In the genomic region with DNA sequence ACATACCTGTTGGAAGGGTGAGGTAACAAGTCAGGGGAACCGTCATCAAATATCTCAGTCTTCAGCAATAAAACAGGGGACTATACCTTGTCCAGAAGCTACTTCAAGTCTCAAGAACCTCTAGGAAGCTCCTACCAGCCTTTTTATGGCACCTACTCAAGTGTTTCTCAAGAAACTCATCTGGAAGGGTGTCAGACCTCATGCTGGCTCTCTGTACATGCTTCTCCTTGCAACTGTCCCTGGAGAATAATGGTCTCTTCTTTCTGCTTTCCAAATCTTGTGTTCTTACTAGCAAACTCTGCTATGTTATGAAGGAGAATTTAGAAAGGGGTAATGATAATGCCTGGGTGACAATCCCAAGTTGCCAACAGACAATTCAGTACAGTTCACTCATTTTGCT, we compare ENCODE assay signal across 20 cellular contexts. TPM values are rescaled to one million over a fixed set of nuclear protein-coding genes. Genes with fewer than 3 reads are reported as not detected.
DNase-seq lines count a peak whose midpoint lies in the region; ATAC-seq, FAIRE-seq and TF ChIP-seq lines count a peak whose summit lies in the region.
"Had no signal": no experiment of that assay in that cellular context is flagged by ENCODE, and none has a peak within 500 bp of the region (broad histone marks: within the 10 kb centered on the region; RNA-seq: fewer than 3 reads in every experiment).

No MANE protein-coding gene starts in this region.

- H2BK15ac ChIP-seq in IMR-90 (ENCODE audit: low read depth, low read length) (0 out of 3 replicates have a peak overlapping the region, but pooled peaks have one; percentile 43), H1 (ENCODE audit: low read length) (no peak overlapping the region)

- TF ChIP-seq RAD21 in IMR-90 (IDR thresholded peaks at IDR 0.05; ENCODE audit: low read length) (no peak), H1 (IDR thresholded peaks at IDR 0.05 in 1 of 2, conservative IDR thresholded peaks at IDR 0.05 in 1 of 2; ENCODE audit: low read depth in 2 of 2, low read length in 2 of 2) (no peak)

- H3K4me2 ChIP-seq in IMR-90 (ENCODE audit: low read depth, low read length) = no peak overlapping the region; the same call in 1 of the 2 replicates
- H3K4me2 ChIP-seq in H1 (ENCODE audit: insufficient read depth in 1 of 2, low read depth in 2 of 2, low read length in 2 of 2) = no peak overlapping the region
- H3K4me2 ChIP-seq: A549 had no signal

- 0 out of 2 replicates have a peak, but pooled peaks cover 4% of the 10 kb centered on the region for H3K9me1 ChIP-seq in IMR-90 (ENCODE audit: insufficient read depth, low read length)

- peaks cover 8% of the 10 kb centered on the region for H3K4me1 Mint-ChIP-seq in WTC11
- H3K4me1 Mint-ChIP-seq: CD4-positive, CD25-positive, alpha-beta regulatory T cell had no signal

- DNase-seq in IMR-90 = no peak
- DNase-seq in H1 (ENCODE audit: low read depth in 1 of 2, low spot score in 2 of 2) = no peak
- DNase-seq in fibroblast of the aortic adventitia (ENCODE audit: low read depth) = peak; percentile 42
- no peak for DNase-seq in WTC11 (ENCODE audit: low spot score)
- DNase-seq in AG08395 (ENCODE audit: low spot score) = no peak
- DNase-seq: Calu3; CD4-positive, CD25-positive, alpha-beta regulatory T cell; DMS 273 treated with DMSO at 0.1 percent for 48 hours; DMS79; GOT3 had no signal

- H3K23ac ChIP-seq in IMR-90 (ENCODE audit: low read depth, low read length) (peak overlapping the region; percentile 14; the same call in 1 of the 2 replicates), H1 (ENCODE audit: insufficient read length) (no peak overlapping the region)

- H3K27ac ChIP-seq in IMR-90 (ENCODE audit: insufficient read depth, low read length) = no peak overlapping the region
- no peak overlapping the region for H3K27ac ChIP-seq in H1 (ENCODE audit: low read depth, low read length)
- H3K27ac ChIP-seq: A549; BLaER1 treated with 17β-estradiol and CSF1 and Interleukin-3, amounts not matched to agents 10 nM and 100 nM had no signal

- no peak overlapping the region for H4K91ac ChIP-seq in IMR-90 (ENCODE audit: insufficient read depth, low read depth, low read length)
- no peak overlapping the region for H4K91ac ChIP-seq in H1 (replicated peaks; ENCODE audit: insufficient read length, low read length)

- no peak overlapping the region for H3K9ac ChIP-seq in IMR-90 (ENCODE audit: low read depth, low read length)
- no peak overlapping the region for H3K9ac ChIP-seq in H1 (replicated peaks in 1 of 4; ENCODE audit: extremely low read depth in 1 of 4, low read depth in 3 of 4, low read length in 3 of 4)
- H3K9ac ChIP-seq: BLaER1 treated with 17β-estradiol and CSF1 and Interleukin-3, amounts not matched to agents 10 nM and 100 nM had no signal

- H2AFZ ChIP-seq in IMR-90 (replicated peaks; ENCODE audit: low read length, poor library complexity) (no peak overlapping the region), H1 (ENCODE audit: low read length) (no peak overlapping the region)

- no TSS peak for BruUV-seq in IMR-90 (replicated peaks; lab: Mats Ljungman, UMichigan)

- TF ChIP-seq CTCF in IMR-90 (conservative IDR thresholded peaks at IDR 0.05; ENCODE audit: low read depth, low read length) (no peak), H1 (IDR thresholded peaks at IDR 0.05; ENCODE audit: control extremely low read depth in 1 of 3, insufficient read depth in 1 of 3, low read depth in 1 of 3, low read length in 3 of 3) (no peak), fibroblast of the aortic adventitia (IDR thresholded peaks at IDR 0.05; ENCODE audit: insufficient read depth, low read length) (no peak), WTC11 (IDR thresholded peaks at IDR 0.05) (no peak)

- in situ Hi-C loops in IMR-90 (cut with MboI; ENCODE audit: low sequenced_read_pairs) = loop anchor here (5.0 kb wide), 1 partner anchor 39 kb away; no protein-coding TSS in a partner anchor

- H3K56ac ChIP-seq in IMR-90 (ENCODE audit: extremely low read depth, insufficient read depth, low read length) (no peak overlapping the region), H1 (replicated peaks; ENCODE audit: insufficient read length, low read depth, low read length) (no peak overlapping the region)

- H3K4ac ChIP-seq in IMR-90 (ENCODE audit: low read depth, low read length) = no peak overlapping the region
- no peak overlapping the region for H3K4ac ChIP-seq in H1 (replicated peaks; ENCODE audit: insufficient read length, low read depth, low read length)

- H3K9me3 Mint-ChIP-seq in WTC11 = peaks cover 6% of the 10 kb centered on the region

- no peak overlapping the region for H2AK9ac ChIP-seq in IMR-90 (replicated peaks; ENCODE audit: low read depth, low read length, poor library complexity)

- H4K20me1 ChIP-seq in IMR-90 (ENCODE audit: insufficient read depth, low read length) = no peaks in the 10 kb centered on the region
- H4K20me1 ChIP-seq in H1 (replicated peaks in 1 of 2; ENCODE audit: control insufficient read depth in 1 of 2, insufficient read depth in 2 of 2, low read length in 2 of 2) = no peaks in the 10 kb centered on the region
- H4K20me1 ChIP-seq: BLaER1 treated with 17β-estradiol and CSF1 and Interleukin-3, amounts not matched to agents 10 nM and 100 nM had no signal

- POLR2A ChIA-PET in IMR-90 (lab: Charles Lee; ENCODE audit: unreplicated experiment) = no interaction called here
- POLR2A ChIA-PET in H1 (lab: Charles Lee; ENCODE audit: partially characterized antibody) = interaction anchor here (1.0 kb wide), 1 partner anchor 9 kb away, joined by 3 read pairs; no protein-coding TSS in a partner anchor
- POLR2A ChIA-PET in WTC11 (lab: Charles Lee) = no interaction called here

- no peaks in the 10 kb centered on the region for H3K23me2 ChIP-seq in H1 (ENCODE audit: low read depth, low read length)

- H2BK20ac ChIP-seq in IMR-90 (ENCODE audit: low read depth, low read length) = no peak overlapping the region
- peak overlapping the region; percentile 53; the same call in 1 of the 2 replicates for H2BK20ac ChIP-seq in H1 (ENCODE audit: low read length)

- TF ChIP-seq POLR2A in IMR-90 (IDR thresholded peaks at IDR 0.05; ENCODE audit: low read depth, low read length) (no peak), H1 (IDR thresholded peaks at IDR 0.05; ENCODE audit: control extremely low read depth in 1 of 2, low read depth in 2 of 2, low read length in 2 of 2) (no peak)

- CTCF ChIA-PET in IMR-90 (lab: Yijun Ruan, JAX) = no interaction called here
- CTCF ChIA-PET in H1 (lab: Charles Lee; ENCODE audit: partially characterized antibody) = no interaction called here
- CTCF ChIA-PET in WTC11 (lab: Charles Lee) = no interaction called here

- H3K27me3 Mint-ChIP-seq in WTC11 (ENCODE audit: low read depth) = no peaks in the 10 kb centered on the region
- H3K27me3 Mint-ChIP-seq: CD4-positive, CD25-positive, alpha-beta regulatory T cell had no signal

- no peaks in the 10 kb centered on the region for H3K79me2 ChIP-seq in H1 (ENCODE audit: control insufficient read depth in 1 of 2, insufficient read depth in 2 of 2, low read length in 2 of 2)

- H2AK5ac ChIP-seq in IMR-90 (ENCODE audit: low read depth, low read length) = peak overlapping the region; percentile 23; the same call in 1 of the 2 replicates
- H2AK5ac ChIP-seq in H1 (ENCODE audit: low read depth, low read length) = no peak overlapping the region

- H3K4me3 Mint-ChIP-seq in WTC11 = no peak overlapping the region
- H3K4me3 Mint-ChIP-seq: CD4-positive, CD25-positive, alpha-beta regulatory T cell had no signal

- TF ChIP-seq EP300 in H1 (IDR thresholded peaks at IDR 0.05; ENCODE audit: borderline replicate concordance in 1 of 2, low read depth in 2 of 2, low read length in 2 of 2) = no peak

- H3K79me1 ChIP-seq in IMR-90 (ENCODE audit: low read depth in 1 of 2, low read length in 2 of 2) (no peaks in the 10 kb centered on the region), H1 (ENCODE audit: low read depth, low read length) (no peaks in the 10 kb centered on the region)

- H2BK120ac ChIP-seq in IMR-90 (ENCODE audit: low read depth, low read length) (peak overlapping the region; percentile 28; the same call in 1 of the 2 replicates), H1 (replicated peaks; ENCODE audit: low read depth, low read length) (no peak overlapping the region)

- H3K36me3 ChIP-seq in IMR-90 (ENCODE audit: control insufficient read depth, insufficient read depth, low read length) = no peaks in the 10 kb centered on the region
- H3K36me3 ChIP-seq in H1 (ENCODE audit: control insufficient read depth in 2 of 4, insufficient read depth in 4 of 4, low read length in 3 of 4) = no peaks in the 10 kb centered on the region
- H3K36me3 ChIP-seq: BLaER1 treated with 17β-estradiol and CSF1 and Interleukin-3, amounts not matched to agents 10 nM and 100 nM; HAP-1 had no signal

- dilution Hi-C loops in IMR-90 (cut with HindIII; ENCODE audit: low sequenced_read_pairs, unreplicated experiment) = no loop called here

- intact Hi-C loops in IMR-90 (cut with micrococcal nuclease) = no loop called here

- H4K5ac ChIP-seq in IMR-90 (ENCODE audit: low read depth, low read length) (no peak overlapping the region), H1 (ENCODE audit: insufficient read length, low read depth, low read length) (no peak overlapping the region)

- no CpG with 5 or more reads among the region's 1 CpG for WGBS in IMR-90 (ENCODE audit: extremely low coverage in 2 of 2, insufficient read length in 1 of 2), 2 experiments
- 85% methylated on average over 1 of the region's 1 CpG; no CpG with 5 or more reads in 1 of the 2 experiments for WGBS in H1 (ENCODE audit: extremely low coverage in 1 of 2, insufficient coverage in 1 of 2, insufficient read length in 1 of 2, insufficient replicate concordance in 2 of 2, low coverage in 1 of 2, low lambda C conversion rate in 2 of 2, missing lambda C conversion rate in 1 of 2), 2 experiments

- no peak for ATAC-seq in IMR-90 (ENCODE audit: low read depth)
- no peak for ATAC-seq in WTC11
- ATAC-seq in HG02610 (IDR thresholded peaks at IDR 0.05; ENCODE audit: unreplicated experiment) = no peak
- no peak for ATAC-seq in SK-N-SH treated with all-trans-retinoic acid at 6 μM for 48 hours
- ATAC-seq: A549, HepG2 had no signal

- H3K18ac ChIP-seq in IMR-90 (ENCODE audit: low read depth, low read length) = peak overlapping the region; percentile 5; the same call in 1 of the 2 replicates
- H3K18ac ChIP-seq in H1 (ENCODE audit: extremely low read depth, low read length) = no peak overlapping the region

- H2BK12ac ChIP-seq in H1 (ENCODE audit: low read depth, low read length) = no peak overlapping the region; the same call in 1 of the 2 replicates

- no peak overlapping the region for H4K8ac ChIP-seq in IMR-90 (ENCODE audit: low read depth in 2 of 2, low read length in 2 of 2)
- H4K8ac ChIP-seq in H1 (ENCODE audit: extremely low read depth, insufficient read depth, low read length) = no peak overlapping the region

- peaks cover 5% of the 10 kb centered on the region; the same call in 1 of the 2 replicates for H3K4me1 ChIP-seq in IMR-90 (ENCODE audit: control insufficient read depth, insufficient read depth, low read length)
- H3K4me1 ChIP-seq in H1 (replicated peaks in 1 of 4; ENCODE audit: control insufficient read depth in 3 of 4, insufficient read depth in 4 of 4, low read length in 3 of 4) = peaks cover 0 to 4% (median 1%) of the 10 kb centered on the region in 4 experiments; a peak in 3 of 7 replicates

- H3K14ac ChIP-seq in IMR-90 (replicated peaks; ENCODE audit: low read depth, low read length) (0 out of 2 replicates have a peak overlapping the region, but pooled peaks have one; percentile 25), H1 (ENCODE audit: insufficient read length) (no peak overlapping the region)

- no peak overlapping the region for H3K27ac Mint-ChIP-seq in WTC11
- H3K27ac Mint-ChIP-seq: CD4-positive, CD25-positive, alpha-beta regulatory T cell had no signal

- H3K27me3 ChIP-seq in IMR-90 (ENCODE audit: control insufficient read depth, insufficient read depth, low read length) = no peaks in the 10 kb centered on the region
- no peaks in the 10 kb centered on the region for H3K27me3 ChIP-seq in H1 (replicated peaks in 1 of 4; ENCODE audit: control insufficient read depth in 3 of 4, extremely low read depth in 1 of 4, insufficient read depth in 3 of 4, low read length in 3 of 4)
- H3K27me3 ChIP-seq: BLaER1 treated with 17β-estradiol and CSF1 and Interleukin-3, amounts not matched to agents 10 nM and 100 nM had no signal

- peak overlapping the region; percentile 35 for H2BK5ac ChIP-seq in IMR-90 (ENCODE audit: low read depth, low read length, poor library complexity, severe bottlenecking)
- H2BK5ac ChIP-seq in H1 (ENCODE audit: low read depth, low read length) = no peak overlapping the region

- no peak for FAIRE-seq in H1 (lab: Jason Lieb, UNC)
- FAIRE-seq: GM12891, HepG2, HTR-8/SVneo had no signal

- no peak overlapping the region for H3K4me3 ChIP-seq in IMR-90 (ENCODE audit: insufficient read depth, low read depth, low read length)
- no peak overlapping the region for H3K4me3 ChIP-seq in H1 (ENCODE audit: extremely low read depth in 1 of 4, insufficient read depth in 2 of 4, low read depth in 3 of 4, low read length in 4 of 4)
- H3K4me3 ChIP-seq in fibroblast of the aortic adventitia (ENCODE audit: low read depth, low read length) = no peak overlapping the region
- H3K4me3 ChIP-seq: A549; BLaER1 treated with 17β-estradiol and CSF1 and Interleukin-3, amounts not matched to agents 10 nM and 100 nM; HAP-1 had no signal

- H3K36me3 Mint-ChIP-seq in WTC11 = peaks cover 6% of the 10 kb centered on the region; the same call in 1 of the 2 replicates
- H3K36me3 Mint-ChIP-seq: CD4-positive, CD25-positive, alpha-beta regulatory T cell had no signal

- H3K9me3 ChIP-seq in IMR-90 (ENCODE audit: control insufficient read depth, insufficient read depth, low read length) = no peaks in the 10 kb centered on the region
- H3K9me3 ChIP-seq in H1 (ENCODE audit: insufficient read depth in 2 of 2, low read depth in 1 of 2, low read length in 1 of 2) = 0 out of 4 replicates have a peak, but pooled peaks cover 0 to 2% of the 10 kb centered on the region in 2 experiments
- H3K9me3 ChIP-seq: A549; BLaER1 treated with 17β-estradiol and CSF1 and Interleukin-3, amounts not matched to agents 10 nM and 100 nM; HAP-1 had no signal

RNA-seq across cellular contexts. Expression of gene PTAR1, which starts 8.3 kb away (rescaled TPM):
- total RNA-seq in IMR-90 (2012; rRNA removed) = 110 and 115 TPM in 2 replicates
- 7.5 and 10.6 TPM in 2 replicates for polyA plus RNA-seq in IMR-90 (2012; rRNA removed)
- 0.92 and 1.3 TPM in 2 replicates for polyA plus RNA-seq in IMR-90 (2012; cell fraction: cytosol; rRNA removed)
- 3.0 and 27.1 TPM in 2 replicates for polyA plus RNA-seq in IMR-90 (2012; cell fraction: nucleus; rRNA removed; ENCODE audit: low replicate concordance)
- 75.9 and 84.9 TPM in 2 replicates for total RNA-seq in H1 (2021; fragmentation: NEBNext Ultra II Directional; extraction: Animal tissue kit (Norgen Biotek cat#: 25700))
- 15.9 and 19.5 TPM in 2 replicates for polyA plus RNA-seq in H1 (2011; rRNA removed)
- polyA plus RNA-seq in H1 (2011; cell fraction: cytosol; rRNA removed) = 24.9 TPM
- polyA plus RNA-seq in H1 (2011; cell fraction: nucleus; rRNA removed) = 33.6 TPM
- 23.2 to 52.4 TPM (median 34.0 TPM) in 4 replicates for polyA plus RNA-seq in H1 (2012, experiment 1 of 2)
- 4.8 TPM for polyA plus RNA-seq in H1 (2012, experiment 2 of 2)
- polyA plus RNA-seq in H1 (2013, experiment 1 of 2) = 37.9 TPM
- polyA plus RNA-seq in H1 (2013, experiment 2 of 2) = 33.7 TPM
- polyA minus RNA-seq in H1 (2011; rRNA and poly(A)+ RNA removed) = 142 and 180 TPM in 2 replicates
- 70.2 TPM for polyA minus RNA-seq in H1 (2011; cell fraction: cytosol; rRNA and poly(A)+ RNA removed)
- 174 TPM for polyA minus RNA-seq in H1 (2011; cell fraction: nucleus; rRNA and poly(A)+ RNA removed)
- 34.0 and 119 TPM in 2 replicates for total RNA-seq in fibroblast of the aortic adventitia (ENCODE audit: low replicate concordance)
- total RNA-seq in WTC11 (2021) = 71.5 to 90.8 TPM (median 76.9 TPM) in 3 replicates

RNA-seq across cellular contexts. Expression of gene CFAP95, which starts 52.5 kb away (rescaled TPM):
- total RNA-seq in IMR-90 (2012; rRNA removed) (not detected in 2 replicates), fibroblast of the aortic adventitia (ENCODE audit: low replicate concordance) (not detected in 2 replicates), WTC11 (2021) (11.2 to 29.2 TPM (median 11.5 TPM) in 3 replicates)
- polyA plus RNA-seq in IMR-90 (2012; rRNA removed) (not detected in 2 replicates), H1 (2011; rRNA removed) (15.9 and 38.5 TPM in 2 replicates)
- not detected in 2 replicates for polyA plus RNA-seq in IMR-90 (2012; cell fraction: cytosol; rRNA removed)
- not detected in 2 replicates for polyA plus RNA-seq in IMR-90 (2012; cell fraction: nucleus; rRNA removed; ENCODE audit: low replicate concordance)
- total RNA-seq in H1 (2021; fragmentation: NEBNext Ultra II Directional; extraction: Animal tissue kit (Norgen Biotek cat#: 25700)) = 15.8 and 17.3 TPM in 2 replicates
- 32.8 TPM for polyA plus RNA-seq in H1 (2011; cell fraction: cytosol; rRNA removed)
- 9.7 TPM for polyA plus RNA-seq in H1 (2011; cell fraction: nucleus; rRNA removed)
- polyA plus RNA-seq in H1 (2012, experiment 1 of 2) = 29.9 to 47.8 TPM (median 41.5 TPM) in 4 replicates
- 61.4 TPM for polyA plus RNA-seq in H1 (2012, experiment 2 of 2)
- 18.4 TPM for polyA plus RNA-seq in H1 (2013, experiment 1 of 2)
- 16.0 TPM for polyA plus RNA-seq in H1 (2013, experiment 2 of 2)
- 14.2 and 24.5 TPM in 2 replicates for polyA minus RNA-seq in H1 (2011; rRNA and poly(A)+ RNA removed)
- polyA minus RNA-seq in H1 (2011; cell fraction: cytosol; rRNA and poly(A)+ RNA removed) = 12.2 TPM
- 14.8 TPM for polyA minus RNA-seq in H1 (2011; cell fraction: nucleus; rRNA and poly(A)+ RNA removed)
- total RNA-seq: CD4-positive, CD25-positive, alpha-beta regulatory T cell; G401; HepG2 had no signal
- polyA plus RNA-seq: AG04450, HepG2 had no signal

Comparison
In these comparisons a context has a peak if more than half of its experiments do, and no peak if none do; other contexts are left out.
1. RNA of gene CFAP95, which starts 52.5 kb away (total RNA-seq): 11.2 to 29.2 TPM in WTC11 and 15.8 to 17.3 TPM in H1; not detected in IMR-90 and not detected in fibroblast of the aortic adventitia; every median in the first group is over 10 times any median in the second.